Comparison of ENCODE assay signal across 27 cellular contexts in the genomic region with DNA sequence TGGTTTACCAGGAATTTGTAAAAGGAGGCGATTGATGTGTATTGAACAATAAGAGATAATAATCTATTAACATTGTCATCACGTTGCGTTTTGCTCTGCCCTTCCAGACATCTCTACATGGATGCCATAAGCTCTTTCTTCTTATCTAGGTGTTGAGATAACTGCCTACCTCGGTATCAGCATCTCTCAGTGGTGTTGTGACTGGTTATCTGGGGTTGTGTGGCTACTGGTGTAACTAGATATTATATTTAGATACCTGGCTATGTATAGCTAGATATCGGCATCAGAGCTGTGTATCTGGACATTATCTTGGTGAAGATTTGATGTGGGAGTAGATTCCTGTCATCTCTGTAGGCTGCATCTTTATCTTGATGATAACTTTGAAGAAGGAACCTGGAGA. TPM values are rescaled to one million over a fixed set of nuclear protein-coding genes. Genes with fewer than 3 reads are reported as not detected.
DNase-seq lines count a peak whose midpoint lies in the region; ATAC-seq and TF ChIP-seq lines count a peak whose summit lies in the region.
"Had no signal": no experiment of that assay in that cellular context is flagged by ENCODE, and none has a peak within 500 bp of the region (broad histone marks: within the 10 kb centered on the region; RNA-seq: fewer than 3 reads in every experiment).

No MANE protein-coding gene starts in this region.

- peak overlapping the region; percentile 42 for H3K27ac ChIP-seq in CD4-positive, CD25-positive, alpha-beta regulatory T cell (ENCODE audit: insufficient read depth, low read length, poor library complexity, severe bottlenecking)
- H3K27ac ChIP-seq in endodermal cell (ENCODE audit: low read depth, low read length): no peak overlapping the region
- H3K27ac ChIP-seq in ovary: no peak overlapping the region
- H3K27ac ChIP-seq: C4-2B, left ventricle myocardium inferior, prostate gland, right lobe of liver, stomach, uterus had no signal

- H3K4me3 Mint-ChIP-seq in T-helper 1 cell treated with Interleukin-12 subunit alpha and Interleukin-12 subunit beta and Interleukin-4 antibody, amounts not matched to agents 30 μg/mL and 1 μg/mL, for 36 hours: no peak overlapping the region
- H3K4me3 Mint-ChIP-seq in CD4-positive, CD25-positive, alpha-beta regulatory T cell: peak overlapping the region; percentile 59 to 80 (median 72)
- H3K4me3 Mint-ChIP-seq in T-helper 2 cell treated with Interferon-gamma antibody and Interleukin-4, amounts not matched to agents 5 μg/mL and 100 μg/mL, for 36 hours: peak overlapping the region; percentile 60
- H3K4me3 Mint-ChIP-seq in endodermal cell: no peak overlapping the region
- H3K4me3 Mint-ChIP-seq: brain, HFFc6, IgD-negative memory B cell, WTC11 had no signal

- peaks cover 76% of the 10 kb centered on the region for H3K36me3 Mint-ChIP-seq in T-helper 1 cell treated with Interleukin-12 subunit alpha and Interleukin-12 subunit beta and Interleukin-4 antibody, amounts not matched to agents 30 μg/mL and 1 μg/mL, for 36 hours (ENCODE audit: low read depth)
- H3K36me3 Mint-ChIP-seq in CD4-positive, CD25-positive, alpha-beta regulatory T cell: peaks cover 69% of the 10 kb centered on the region
- peaks cover 89% of the 10 kb centered on the region for H3K36me3 Mint-ChIP-seq in T-helper 2 cell treated with Interferon-gamma antibody and Interleukin-4, amounts not matched to agents 5 μg/mL and 100 μg/mL, for 36 hours (ENCODE audit: low read depth)
- peaks cover 66% of the 10 kb centered on the region for H3K36me3 Mint-ChIP-seq in endodermal cell (ENCODE audit: low read depth)
- H3K36me3 Mint-ChIP-seq: brain, WTC11 had no signal

- peak overlapping the region; percentile 18 for H3K9ac ChIP-seq in endodermal cell (ENCODE audit: extremely low read depth, low read length, poor library complexity, severe bottlenecking)

- no peaks in the 10 kb centered on the region for H3K27me3 ChIP-seq in CD4-positive, CD25-positive, alpha-beta regulatory T cell (ENCODE audit: control insufficient read depth, insufficient read depth, low read length)
- no peaks in the 10 kb centered on the region for H3K27me3 ChIP-seq in endodermal cell (ENCODE audit: control insufficient read depth, insufficient read depth, low read length, poor library complexity, severe bottlenecking)
- no peaks in the 10 kb centered on the region for H3K27me3 ChIP-seq in ovary
- H3K27me3 ChIP-seq: right lobe of liver had no signal

- no peak for ATAC-seq in CD4-positive, CD25-positive, alpha-beta regulatory T cell (ENCODE audit: low read depth in 2 of 2)
- ATAC-seq in HG02588 (IDR thresholded peaks at IDR 0.05; ENCODE audit: unreplicated experiment): no peak
- ATAC-seq: Panc1, right lobe of liver, WTC11 had no signal

- 39 to 100% methylated on average over 1 to 4 of the region's 5 CpGs for WGBS in endodermal cell (ENCODE audit: insufficient coverage in 1 of 2, insufficient read length in 1 of 2), 2 experiments
- WGBS in ovary, 3 donors: 82 to 87% (median 83%) methylated on average over 5 of the region's 5 CpGs

- peak overlapping the region; percentile 3 for H3K27ac Mint-ChIP-seq in T-helper 1 cell treated with Interleukin-12 subunit alpha and Interleukin-12 subunit beta and Interleukin-4 antibody, amounts not matched to agents 30 μg/mL and 1 μg/mL, for 36 hours
- H3K27ac Mint-ChIP-seq in CD4-positive, CD25-positive, alpha-beta regulatory T cell: peak overlapping the region; percentile 81 to 95 (median 94)
- peak overlapping the region; percentile 81 for H3K27ac Mint-ChIP-seq in T-helper 2 cell treated with Interferon-gamma antibody and Interleukin-4, amounts not matched to agents 5 μg/mL and 100 μg/mL, for 36 hours
- peak overlapping the region; percentile 45 for H3K27ac Mint-ChIP-seq in endodermal cell
- H3K27ac Mint-ChIP-seq: brain, HFFc6, IgD-negative memory B cell, WTC11 had no signal

- TF ChIP-seq POLR2A in ovary (IDR thresholded peaks at IDR 0.05): no peak

- TF ChIP-seq CTCF in endodermal cell (conservative IDR thresholded peaks at IDR 0.05) (no peak), ovary (IDR thresholded peaks at IDR 0.05) (no peak)

- H3K36me3 ChIP-seq in CD4-positive, CD25-positive, alpha-beta regulatory T cell (ENCODE audit: control insufficient read depth, insufficient read depth, low read length): peaks cover 80% of the 10 kb centered on the region
- H3K36me3 ChIP-seq in endodermal cell (ENCODE audit: control insufficient read depth, insufficient read depth, low read length) (peaks cover 83% of the 10 kb centered on the region), ovary (no peaks in the 10 kb centered on the region)
- H3K36me3 ChIP-seq: prostate gland, right lobe of liver, stomach, uterus had no signal

- H3K9me3 ChIP-seq in CD4-positive, CD25-positive, alpha-beta regulatory T cell (ENCODE audit: control insufficient read depth in 2 of 2, low read length in 2 of 2): no peaks in the 10 kb centered on the region
- H3K9me3 ChIP-seq in endodermal cell (ENCODE audit: control insufficient read depth, low read length) (peaks cover 1% of the 10 kb centered on the region), ovary (no peaks in the 10 kb centered on the region)
- H3K9me3 ChIP-seq: left ventricle myocardium inferior, prostate gland, right lobe of liver, stomach, uterus had no signal

- intact Hi-C loops in ovary (cut with DNase I): no loop called here

- DNase-seq in T-helper 1 cell (no peak), endodermal cell (no peak), ovary (no peak)
- no peak for DNase-seq in CD4-positive, CD25-positive, alpha-beta regulatory T cell
- DNase-seq in T-helper 2 cell treated with Interferon-gamma antibody and Interleukin-4, amounts not matched to agents 5 μg/mL and 100 μg/mL, for 36 hours (ENCODE audit: low spot score): no peak
- DNase-seq in stimulated activated CD4-positive, alpha-beta T cell treated with anti-CD3 and anti-CD28 coated beads, Interleukin-4, amount 100 ng/mL, for 1 hour: no peak
- DNase-seq: 8988T, amniotic stem cell, GOT3, HFFc6, left ventricle myocardium inferior, NCI-H1048, NCI-H1694, NCI-H446 treated with DMSO at 0.1 percent for 48 hours, NCI-H774, right lobe of liver, Right ventricle myocardium superior, stomach, uterus had no signal

- no peaks in the 10 kb centered on the region for H3K9me3 Mint-ChIP-seq in T-helper 1 cell treated with Interleukin-12 subunit alpha and Interleukin-12 subunit beta and Interleukin-4 antibody, amounts not matched to agents 30 μg/mL and 1 μg/mL, for 36 hours
- H3K9me3 Mint-ChIP-seq in CD4-positive, CD25-positive, alpha-beta regulatory T cell: no peaks in the 10 kb centered on the region
- H3K9me3 Mint-ChIP-seq in T-helper 2 cell treated with Interferon-gamma antibody and Interleukin-4, amounts not matched to agents 5 μg/mL and 100 μg/mL, for 36 hours: no peaks in the 10 kb centered on the region
- no peaks in the 10 kb centered on the region for H3K9me3 Mint-ChIP-seq in endodermal cell
- H3K9me3 Mint-ChIP-seq: brain, HFFc6, IgD-negative memory B cell, WTC11 had no signal

- TF ChIP-seq EP300 in ovary (IDR thresholded peaks at IDR 0.05): no peak

- peaks cover 70% of the 10 kb centered on the region for H3K4me1 ChIP-seq in CD4-positive, CD25-positive, alpha-beta regulatory T cell (ENCODE audit: control insufficient read depth, insufficient read depth, low read length, poor library complexity, severe bottlenecking)
- H3K4me1 ChIP-seq in endodermal cell (ENCODE audit: control insufficient read depth, insufficient read depth, low read length) (peaks cover 23% of the 10 kb centered on the region), ovary (ENCODE audit: insufficient read depth) (no peaks in the 10 kb centered on the region)
- H3K4me1 ChIP-seq: prostate gland, right lobe of liver, stomach, uterus had no signal

- H3K27me3 Mint-ChIP-seq in T-helper 1 cell treated with Interleukin-12 subunit alpha and Interleukin-12 subunit beta and Interleukin-4 antibody, amounts not matched to agents 30 μg/mL and 1 μg/mL, for 36 hours (ENCODE audit: low read depth): no peaks in the 10 kb centered on the region
- H3K27me3 Mint-ChIP-seq in CD4-positive, CD25-positive, alpha-beta regulatory T cell: no peaks in the 10 kb centered on the region
- no peaks in the 10 kb centered on the region for H3K27me3 Mint-ChIP-seq in T-helper 2 cell treated with Interferon-gamma antibody and Interleukin-4, amounts not matched to agents 5 μg/mL and 100 μg/mL, for 36 hours (ENCODE audit: low read depth)
- H3K27me3 Mint-ChIP-seq in endodermal cell (ENCODE audit: insufficient read depth): peaks cover 36% of the 10 kb centered on the region

- peak overlapping the region; percentile 71 for H3K4me3 ChIP-seq in CD4-positive, CD25-positive, alpha-beta regulatory T cell (ENCODE audit: low read depth, low read length)
- H3K4me3 ChIP-seq in endodermal cell (ENCODE audit: low read length) (no peak overlapping the region), ovary (no peak overlapping the region)
- H3K4me3 ChIP-seq: left ventricle myocardium inferior, prostate gland, right lobe of liver, stomach, uterus had no signal

- H3K4me1 Mint-ChIP-seq in T-helper 1 cell treated with Interleukin-12 subunit alpha and Interleukin-12 subunit beta and Interleukin-4 antibody, amounts not matched to agents 30 μg/mL and 1 μg/mL, for 36 hours (ENCODE audit: low read depth): peaks cover 56% of the 10 kb centered on the region
- peaks cover 58 to 83% (median 70%) of the 10 kb centered on the region in 4 donors for H3K4me1 Mint-ChIP-seq in CD4-positive, CD25-positive, alpha-beta regulatory T cell
- H3K4me1 Mint-ChIP-seq in T-helper 2 cell treated with Interferon-gamma antibody and Interleukin-4, amounts not matched to agents 5 μg/mL and 100 μg/mL, for 36 hours (ENCODE audit: low read depth): peaks cover 75% of the 10 kb centered on the region
- peaks cover 35% of the 10 kb centered on the region for H3K4me1 Mint-ChIP-seq in endodermal cell
- H3K4me1 Mint-ChIP-seq: brain had no signal

RNA-seq across cellular contexts. Expression of gene GATA3, which starts 17.2 kb away (rescaled TPM):
- total RNA-seq in CD4-positive, CD25-positive, alpha-beta regulatory T cell: 182 TPM
- 10 to 100 TPM; 32.9 to 49.7 (median 42.5) TPM for polyA plus RNA-seq in CD4-positive, CD25-positive, alpha-beta regulatory T cell
- total RNA-seq in endodermal cell (100 to 1,000 TPM in 1 of 2 donors, 10 to 100 TPM in 1; 51.3 to 103 TPM), ovary (under 1 TPM in 5 of 7 donors, not detected in 2; 0.15 to 0.48 (median 0.38) TPM)
- polyA plus RNA-seq in endodermal cell (2013, experiment 1 of 2): 6.0 TPM
- polyA plus RNA-seq in endodermal cell (2013, experiment 2 of 2): 6.7 TPM
- under 1 TPM; 0.24 to 0.47 TPM for polyA plus RNA-seq in ovary

Comparison
In these comparisons a context has a peak if more than half of its experiments do, and no peak if none do; other contexts are left out.
1. H3K27ac Mint-ChIP-seq: peak in every context shown above with its lines; median percentile 94 in CD4-positive, CD25-positive, alpha-beta regulatory T cell; 81 in T-helper 2 cell treated with Interferon-gamma antibody and Interleukin-4, amounts not matched to agents 5 μg/mL and 100 μg/mL, for 36 hours; 45 in endodermal cell; 3 in T-helper 1 cell treated with Interleukin-12 subunit alpha and Interleukin-12 subunit beta and Interleukin-4 antibody, amounts not matched to agents 30 μg/mL and 1 μg/mL, for 36 hours.
2. H3K4me3 Mint-ChIP-seq: peak in CD4-positive, CD25-positive, alpha-beta regulatory T cell (4 of 4) and T-helper 2 cell treated with Interferon-gamma antibody and Interleukin-4, amounts not matched to agents 5 μg/mL and 100 μg/mL, for 36 hours (single experiment); none in T-helper 1 cell treated with Interleukin-12 subunit alpha and Interleukin-12 subunit beta and Interleukin-4 antibody, amounts not matched to agents 30 μg/mL and 1 μg/mL, for 36 hours (single experiment) and endodermal cell (single experiment).
3. RNA of gene GATA3, which starts 17.2 kb away (total RNA-seq): 182 TPM in CD4-positive, CD25-positive, alpha-beta regulatory T cell (single experiment) and 51.3 to 103 TPM in endodermal cell; 0.15 to 0.48 TPM in ovary; every median in the first group is over 10 times any median in the second.